Comparison of ENCODE assay signal across 8 cellular contexts in the genomic region with DNA sequence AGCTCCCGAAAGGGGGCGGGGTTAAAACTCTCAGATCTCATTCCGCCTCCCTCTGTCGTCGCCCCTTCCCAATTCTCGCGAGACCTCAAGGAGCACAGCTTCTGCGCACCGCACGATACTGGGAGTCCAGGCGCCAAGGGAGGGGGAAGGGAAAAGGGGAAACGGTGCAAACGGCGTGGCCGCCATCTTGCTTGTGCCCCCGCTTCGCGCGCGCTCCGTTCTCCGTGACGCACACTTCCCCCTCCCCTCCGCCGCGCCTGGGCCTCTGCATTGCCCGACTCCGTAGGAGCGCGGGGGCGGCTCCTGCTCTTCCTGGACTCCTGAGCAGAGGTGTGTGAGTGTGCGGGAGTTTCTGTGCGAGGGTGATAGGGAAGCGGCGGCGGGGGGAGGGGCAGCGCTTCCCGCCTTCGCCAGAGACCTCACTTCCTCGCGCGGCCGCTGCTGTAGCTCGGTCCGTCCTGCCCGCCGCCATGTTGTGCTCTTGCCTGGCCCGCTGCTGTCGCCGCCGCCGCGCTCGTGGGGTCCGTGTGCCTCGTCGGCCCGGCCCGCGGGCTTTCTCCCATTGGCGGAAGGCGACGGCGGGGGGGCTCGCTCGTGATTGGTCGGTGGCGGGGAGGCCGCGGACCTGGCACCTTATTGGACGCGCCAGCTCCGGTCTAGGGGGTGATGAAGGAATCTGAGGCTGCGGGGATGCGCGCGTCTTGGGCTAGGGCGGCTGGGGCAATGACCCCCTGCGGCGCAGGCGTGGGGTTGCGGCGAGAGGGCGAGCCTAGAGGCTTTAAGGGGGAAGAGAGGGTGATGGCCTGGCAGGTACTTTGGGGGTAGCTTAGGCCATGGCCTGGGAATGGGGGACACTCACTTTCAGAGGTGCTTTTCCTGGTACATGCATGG. TPM values are rescaled to one million over a fixed set of nuclear protein-coding genes. Genes with fewer than 3 reads are reported as not detected.
DNase-seq lines count a peak whose midpoint lies in the region; ATAC-seq and TF ChIP-seq lines count a peak whose summit lies in the region.

A gene (plus strand): TSS at position 167 of the 891 bp plus-strand sequence. CDS start 47,140 bp downstream, outside the sequence.

- CTCF ChIA-PET in naive thymus-derived CD4-positive, alpha-beta T cell (lab: Charles Lee), result interaction anchor here (0.6 to 2.9 kb wide), 6 partner anchors 17 to 1695 kb away, joined by 3 to 17 read pairs (median 6); no protein-coding TSS in a partner anchor

- peak within 1 kb of the TSS; percentile 93 for H3K27ac ChIP-seq in DND-41 (ENCODE audit: low read length)
- peak within 1 kb of the TSS; percentile 93 for H3K27ac ChIP-seq in GM23248
- H3K27ac ChIP-seq in naive thymus-derived CD4-positive, alpha-beta T cell (ENCODE audit: low read depth, low read length), result peak within 1 kb of the TSS; percentile 99

- H2AFZ ChIP-seq in DND-41 (ENCODE audit: low read depth, low read length) (peak within 1 kb of the TSS; percentile 83), GM23248 (peak within 1 kb of the TSS; percentile 92)

- intact Hi-C loops in naive thymus-derived CD4-positive, alpha-beta T cell (cut with micrococcal nuclease), result loop anchor here (1.0 to 10.0 kb wide), 16 partner anchors 18 to 1117 kb away; a partner anchor contains a TSS

- peaks cover 3 to 20% (median 12%) of the 10 kb centered on the region in 5 donors for H3K36me3 Mint-ChIP-seq in naive thymus-derived CD4-positive, alpha-beta T cell
- H3K36me3 Mint-ChIP-seq in stimulated activated naive B cell treated with anti-CD40 and anti-IgM and Interleukin-4, amounts not matched to agents 10 μg/mL and 1 μg/mL and 100 μg/mL, for 72 hours, result peaks cover 12 to 29% of the 10 kb centered on the region in 2 donors

- H3K4me3 ChIP-seq in DND-41 (ENCODE audit: low read depth in 1 of 2, low read length in 2 of 2) (peak within 1 kb of the TSS; percentile 47 to 67), GM23248 (peak within 1 kb of the TSS; percentile 95)
- H3K4me3 ChIP-seq in naive thymus-derived CD4-positive, alpha-beta T cell (ENCODE audit: low read length), result peak within 1 kb of the TSS; percentile 81

- peaks cover 0 to 5% (median 0%) of the 10 kb centered on the region in 11 donors for H3K9me3 Mint-ChIP-seq in naive thymus-derived CD4-positive, alpha-beta T cell
- H3K9me3 Mint-ChIP-seq in stimulated activated naive B cell treated with anti-CD40 and anti-IgM and Interleukin-4, amounts not matched to agents 10 μg/mL and 1 μg/mL and 100 μg/mL, for 72 hours, result peaks cover 0 to 3% of the 10 kb centered on the region in 2 donors

- no peak for TF ChIP-seq CTCF in DND-41 (IDR thresholded peaks at IDR 0.05; ENCODE audit: borderline replicate concordance, extremely low read depth, low read length, poor library complexity, severe bottlenecking)

- H3K9me2 ChIP-seq in GM23248 (ENCODE audit: insufficient read depth), result no peaks in the 10 kb centered on the region

- H4K20me1 ChIP-seq in DND-41 (ENCODE audit: insufficient read depth, low read length) (peaks cover 13% of the 10 kb centered on the region; the same call in 1 of the 2 replicates), GM23248 (ENCODE audit: insufficient read depth) (no peaks in the 10 kb centered on the region)

- H3K4me1 Mint-ChIP-seq in naive thymus-derived CD4-positive, alpha-beta T cell, result peaks cover 29 to 73% (median 64%) of the 10 kb centered on the region in 7 donors
- H3K4me1 Mint-ChIP-seq in stimulated activated naive B cell treated with anti-CD40 and anti-IgM and Interleukin-4, amounts not matched to agents 10 μg/mL and 1 μg/mL and 100 μg/mL, for 72 hours, result peaks cover 30 to 56% of the 10 kb centered on the region in 2 donors

- peak within 1 kb of the TSS; percentile 91 to 99 (median 97) for H3K27ac Mint-ChIP-seq in naive thymus-derived CD4-positive, alpha-beta T cell
- H3K27ac Mint-ChIP-seq in stimulated activated naive B cell treated with anti-CD40 and anti-IgM and Interleukin-4, amounts not matched to agents 10 μg/mL and 1 μg/mL and 100 μg/mL, for 72 hours, result peak within 1 kb of the TSS; percentile 100

- peaks cover 73% of the 10 kb centered on the region for H3K79me2 ChIP-seq in DND-41 (ENCODE audit: insufficient read depth, low read length)
- H3K79me2 ChIP-seq in GM23248 (ENCODE audit: insufficient read depth), result peaks cover 55% of the 10 kb centered on the region

- peak; percentile 98 for DNase-seq in DND-41
- DNase-seq in GM23248, result peak; percentile 99
- peak; percentile 96 for DNase-seq in LHCN-M2 (ENCODE audit: low read depth)
- DNase-seq in RPMI8226, result peak; percentile 100
- peak; percentile 82 to 87 for DNase-seq in activated T-helper 1 cell treated with anti-CD3 and anti-CD28 coated beads, Interleukin-2, amount 50 U/mL, for 16 hours (ENCODE audit: low read depth in 1 of 2, low spot score in 1 of 2)
- DNase-seq in fibroblast of gingiva (ENCODE audit: low read depth), result peak; percentile 98
- DNase-seq in naive thymus-derived CD4-positive, alpha-beta T cell, result peak; percentile 82 to 97 (median 96)
- DNase-seq in stimulated activated naive B cell treated with anti-CD40 and anti-IgM and Interleukin-4, amounts not matched to agents 10 μg/mL and 1 μg/mL and 100 μg/mL, for 72 hours, result peak; percentile 97

- H3K36me3 ChIP-seq in DND-41 (ENCODE audit: insufficient read depth, low read length), result peaks cover 13% of the 10 kb centered on the region
- no peaks in the 10 kb centered on the region for H3K36me3 ChIP-seq in GM23248 (ENCODE audit: low read depth)
- H3K36me3 ChIP-seq in naive thymus-derived CD4-positive, alpha-beta T cell (ENCODE audit: control insufficient read depth in 2 of 3, insufficient read depth in 3 of 3, low read length in 3 of 3), result peaks cover 0 to 9% (median 0%) of the 10 kb centered on the region in 3 experiments

- peaks cover 36% of the 10 kb centered on the region for H3K4me1 ChIP-seq in DND-41 (ENCODE audit: insufficient read depth, low read length)
- H3K4me1 ChIP-seq in GM23248 (ENCODE audit: insufficient read depth), result peaks cover 15% of the 10 kb centered on the region
- peaks cover 30 to 38% of the 10 kb centered on the region in 2 donors for H3K4me1 ChIP-seq in naive thymus-derived CD4-positive, alpha-beta T cell (ENCODE audit: control insufficient read depth in 2 of 2, insufficient read depth in 2 of 2, low read length in 2 of 2)

- in situ Hi-C loops in GM23248 (cut with MboI), result no loop called here

- H3K9me3 ChIP-seq in DND-41 (ENCODE audit: insufficient read depth, low read length, severe bottlenecking), result no peaks in the 10 kb centered on the region
- no peaks in the 10 kb centered on the region for H3K9me3 ChIP-seq in GM23248 (ENCODE audit: low read depth)
- no peaks in the 10 kb centered on the region for H3K9me3 ChIP-seq in naive thymus-derived CD4-positive, alpha-beta T cell (ENCODE audit: control insufficient read depth in 2 of 3, low read length in 3 of 3)

- H3K27me3 Mint-ChIP-seq in naive thymus-derived CD4-positive, alpha-beta T cell, result no peaks in the 10 kb centered on the region
- H3K27me3 Mint-ChIP-seq in stimulated activated naive B cell treated with anti-CD40 and anti-IgM and Interleukin-4, amounts not matched to agents 10 μg/mL and 1 μg/mL and 100 μg/mL, for 72 hours, result no peaks in the 10 kb centered on the region

- 1 to 2% methylated on average over 67 to 74 of the region's 84 CpGs for WGBS in GM23248 (ENCODE audit: low coverage in 1 of 2, low lambda C conversion rate in 2 of 2, missing lambda C conversion rate in 2 of 2), 2 experiments

- peak within 1 kb of the TSS; percentile 91 to 98 (median 95) for H3K4me3 Mint-ChIP-seq in naive thymus-derived CD4-positive, alpha-beta T cell
- peak within 1 kb of the TSS; percentile 85 to 91 for H3K4me3 Mint-ChIP-seq in stimulated activated naive B cell treated with anti-CD40 and anti-IgM and Interleukin-4, amounts not matched to agents 10 μg/mL and 1 μg/mL and 100 μg/mL, for 72 hours

- H3K4me2 ChIP-seq in DND-41 (ENCODE audit: insufficient read depth, low read length) (peak within 1 kb of the TSS; percentile 72), GM23248 (ENCODE audit: unreplicated experiment) (peak within 1 kb of the TSS; percentile 96)

- ATAC-seq in DND-41 (ENCODE audit: insufficient read depth, low read depth), result peak; percentile 89
- peak; percentile 89 for ATAC-seq in naive thymus-derived CD4-positive, alpha-beta T cell
- peak; percentile 86 to 89 for ATAC-seq in stimulated activated naive B cell treated with anti-CD40 and anti-IgM and Interleukin-4, amounts not matched to agents 10 μg/mL and 1 μg/mL and 100 μg/mL, for 72 hours (replicated peaks)

- POLR2A ChIA-PET in naive thymus-derived CD4-positive, alpha-beta T cell (lab: Charles Lee), result interaction anchor here (0.6 to 5.9 kb wide), 39 partner anchors 8 to 1666 kb away, joined by 3 to 123 read pairs (median 4); a partner anchor contains a TSS

- H3F3A ChIP-seq in GM23248 (ENCODE audit: insufficient read depth), result peaks cover 37% of the 10 kb centered on the region

- H3K27me3 ChIP-seq in DND-41 (ENCODE audit: insufficient read depth, low read length, poor library complexity) (no peaks in the 10 kb centered on the region), GM23248 (replicated peaks; ENCODE audit: insufficient read depth) (no peaks in the 10 kb centered on the region)
- H3K27me3 ChIP-seq in naive thymus-derived CD4-positive, alpha-beta T cell (ENCODE audit: control insufficient read depth in 2 of 2, insufficient read depth in 2 of 2, low read length in 2 of 2), result no peaks in the 10 kb centered on the region

- H3K9ac ChIP-seq in DND-41 (ENCODE audit: low read depth, low read length) (peak within 1 kb of the TSS; percentile 96), GM23248 (peak within 1 kb of the TSS; percentile 99)

RNA-seq across cellular contexts. Expression of the gene that starts here (rescaled TPM):
- total RNA-seq in GM23248 (2014; rRNA removed; shearing (Covaris generic)), result 23.7 and 24.5 TPM in 2 replicates
- 28.3 and 33.1 TPM in 2 replicates for polyA plus RNA-seq in GM23248 (2016; fragmentation: Nextera tagmentation; extraction: Ambion mirVana)
- total RNA-seq in LHCN-M2 (2014; rRNA removed), result 31.3 and 33.1 TPM in 2 replicates
- 27.2 TPM for polyA plus RNA-seq in LHCN-M2 (2012)
- total RNA-seq in naive thymus-derived CD4-positive, alpha-beta T cell, result 10 to 100 TPM; 44.2 to 88.5 (median 73.6) TPM
- 10 to 100 TPM; 36.2 to 63.4 TPM for polyA plus RNA-seq in naive thymus-derived CD4-positive, alpha-beta T cell

Comparison
In these comparisons a context has a peak if more than half of its experiments do, and no peak if none do; other contexts are left out.
1. Peak in every context shown above with its lines: DNase-seq, ATAC-seq, H3K4me3 ChIP-seq and H3K27ac ChIP-seq.